17 cellular contexts compared by ENCODE assay signal in the genomic region with DNA sequence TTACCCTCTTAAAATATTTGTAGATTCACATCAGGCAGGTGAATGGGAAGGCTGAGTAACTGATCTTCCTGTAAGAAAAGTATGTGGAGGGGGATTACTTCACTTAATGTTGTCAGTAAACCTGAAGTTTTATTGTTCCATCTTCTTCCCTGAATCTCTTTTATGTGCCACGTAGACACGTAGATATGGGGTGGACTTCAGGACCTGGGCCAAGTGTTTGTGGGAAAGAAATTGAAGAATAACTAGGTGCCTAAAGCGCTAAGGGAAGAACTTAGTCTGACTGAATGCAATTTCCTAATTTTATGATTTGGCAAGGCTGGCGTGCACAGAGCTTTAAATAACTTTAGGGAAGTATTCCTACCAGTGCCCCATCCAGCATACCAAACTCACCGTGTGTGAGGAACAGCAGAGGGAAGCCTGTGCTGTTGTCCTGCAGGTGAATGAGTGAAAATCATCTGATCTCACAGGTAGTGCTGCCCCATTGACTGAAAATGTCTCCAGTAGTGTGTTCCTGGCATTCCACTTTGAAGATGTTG.
"Had no signal": no experiment of that assay in that cellular context is flagged by ENCODE, and none has a peak within 500 bp of the region (broad histone marks: within the 10 kb centered on the region; RNA-seq: fewer than 3 reads in every experiment).

No MANE protein-coding gene starts in this region.

- H3K27me3 ChIP-seq: cardiac muscle cell, testis had no signal

- DNase-seq: activated CD4-positive, alpha-beta T cell treated with anti-CD3 and anti-CD28 coated beads for 48 hours; activated CD8-positive, alpha-beta memory T cell treated with anti-CD3 and anti-CD28 coated beads, Interleukin-2, amount 50 U/mL, for 48 hours; activated CD8-positive, alpha-beta T cell treated with anti-CD3 and anti-CD28 coated beads, Interleukin-2, amount 10 ng/mL, durations not matched to agents 7 days and 5 days; activated naive CD4-positive, alpha-beta T cell; activated naive CD8-positive, alpha-beta T cell treated with anti-CD3 and anti-CD28 coated beads, Interleukin-2, amount 50 U/mL, for 24 hours; foreskin melanocyte; head of caudate nucleus; islet precursor cell; mesendoderm; retina; stimulated activated CD4-positive, alpha-beta T cell treated with anti-CD3 and anti-CD28 coated beads, Interleukin-4, amount 100 ng/mL, for 4 hours; stimulated activated naive CD8-positive, alpha-beta T cell treated with anti-CD3 and anti-CD28 coated beads, Interleukin-15, amount 100 ng/mL, for 72 hours; testis; WERI-Rb-1 had no signal

- H3K9me3 ChIP-seq: testis had no signal

- H3K36me3 ChIP-seq: cardiac muscle cell, WERI-Rb-1 had no signal

- H3K4me3 ChIP-seq: cardiac muscle cell, skin epidermis, testis had no signal

- H3K4me1 ChIP-seq: parathyroid adenoma, testis had no signal

- ATAC-seq: activated CD8-positive, alpha-beta T cell treated with anti-CD3 and anti-CD28 coated beads, Interleukin-2, amount 10 ng/mL, durations not matched to agents 7 days and 5 days; activated naive CD8-positive, alpha-beta T cell treated with anti-CD3 and anti-CD28 coated beads, Interleukin-2, amount 50 U/mL, for 24 hours; stimulated activated naive CD8-positive, alpha-beta T cell treated with anti-CD3 and anti-CD28 coated beads, Interleukin-15, amount 100 ng/mL, for 72 hours had no signal

- H3K27ac ChIP-seq: cardiac muscle cell, parathyroid adenoma, testis, WERI-Rb-1 had no signal
